19 cellular contexts compared by ENCODE assay signal in the genomic region with DNA sequence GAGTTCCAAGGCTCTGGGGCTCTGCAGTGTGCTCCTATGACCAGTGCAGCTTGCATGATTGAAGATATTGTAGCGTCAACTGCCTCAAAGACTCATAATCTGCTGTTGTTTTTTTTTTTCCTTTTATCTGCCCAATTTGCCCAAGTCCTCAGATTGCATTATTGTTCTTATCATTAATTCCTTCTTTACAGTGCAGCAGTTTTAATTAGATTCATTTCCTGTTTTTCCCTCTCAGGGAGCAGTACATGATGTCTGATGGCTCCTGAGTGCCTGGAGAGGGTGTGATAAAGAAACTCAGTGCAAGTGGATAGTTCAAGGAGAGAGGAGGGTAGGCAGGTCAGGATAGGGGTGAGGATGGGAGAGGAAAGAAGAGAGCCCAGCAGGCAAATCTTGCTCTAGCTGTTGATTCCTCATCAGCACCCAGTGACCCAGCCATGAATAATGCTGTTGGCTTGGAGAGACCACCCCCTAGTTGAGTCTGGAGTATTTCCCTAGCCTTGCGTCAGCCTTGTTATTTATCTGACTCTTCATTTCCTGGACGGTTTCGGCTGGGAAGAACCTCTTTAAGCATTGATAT.
DNase-seq lines count a peak whose midpoint lies in the region; ATAC-seq, FAIRE-seq and TF ChIP-seq lines count a peak whose summit lies in the region.
"Had no signal": no experiment of that assay in that cellular context is flagged by ENCODE, and none has a peak within 500 bp of the region (broad histone marks: within the 10 kb centered on the region; RNA-seq: fewer than 3 reads in every experiment).

No MANE protein-coding gene starts in this region.

- no peak overlapping the region for H2AFZ ChIP-seq in K562 (ENCODE audit: low read depth, low read length)

- H4K20me1 ChIP-seq in K562 (replicated peaks; ENCODE audit: control insufficient read depth, insufficient read depth, low read length): no peaks in the 10 kb centered on the region

- BruUV-seq in K562 (replicated peaks; lab: Mats Ljungman, UMichigan): no TSS peak

- POLR2A ChIA-PET in K562 (lab: Yijun Ruan, JAX): interaction anchor here (0.7 kb wide), 1 partner anchor 1711 kb away, joined by 3 read pairs; no protein-coding TSS in a partner anchor

- in situ Hi-C loops in K562 (cut with MboI): no loop called here

- no peak overlapping the region for H3K4me2 ChIP-seq in K562 (ENCODE audit: insufficient read depth, low read length)

- TF ChIP-seq CTCF in K562 (IDR thresholded peaks at IDR 0.05 in 2 of 3, conservative IDR thresholded peaks at IDR 0.05 in 1 of 3; ENCODE audit: insufficient read depth in 2 of 3, low read depth in 1 of 3, low read length in 3 of 3): no peak
- TF ChIP-seq CTCF in suprapubic skin (IDR thresholded peaks at IDR 0.05): no peak

- DNase-seq in SIG-M5 treated with dmso at 0.1 percent for 504 hours (lab: John Stamatoyannopoulos, UW; ENCODE audit: unreplicated experiment) (peak; percentile 1), SIG-M5 (lab: John Stamatoyannopoulos, UW) (no peak), K562 (ENCODE audit: extremely low read depth in 1 of 4, low spot score in 3 of 4) (peak in 1 of 4 experiments; percentile 41), right cardiac atrium (no peak), suprapubic skin (ENCODE audit: low spot score in 2 of 2) (no peak), COLO829 (ENCODE audit: low spot score) (no peak)
- DNase-seq: dorsolateral prefrontal cortex; GF-D8; NCI-H1048; stimulated activated CD4-positive, alpha-beta T cell treated with anti-CD3 and anti-CD28 coated beads, Interleukin-4, amount 100 ng/mL, for 1 hour; stimulated activated CD8-positive, alpha-beta memory T cell treated with anti-CD3 and anti-CD28 coated beads, Interleukin-4, amount 100 ng/mL, for 48 hours; tibial artery had no signal

- TF ChIP-seq RAD21 in K562 (CRISPR knock-in tag; conservative IDR thresholded peaks at IDR 0.05 in 1 of 2, IDR thresholded peaks at IDR 0.05 in 1 of 2): peak; percentile 27 to 37; a peak in 3 of 4 replicates

- no peaks in the 10 kb centered on the region; a peak in 1 of 5 replicates for H3K27me3 ChIP-seq in K562 (ENCODE audit: control insufficient read depth in 2 of 2, insufficient read depth in 2 of 2, low read length in 2 of 2)
- no peaks in the 10 kb centered on the region for H3K27me3 ChIP-seq in right cardiac atrium (ENCODE audit: control insufficient read depth, insufficient read depth)
- no peaks in the 10 kb centered on the region for H3K27me3 ChIP-seq in suprapubic skin
- H3K27me3 ChIP-seq: dorsolateral prefrontal cortex, tibial artery had no signal

- H3K9me3 ChIP-seq in K562 (replicated peaks; ENCODE audit: control insufficient read depth, insufficient read depth, low read depth, low read length): no peaks in the 10 kb centered on the region
- no peaks in the 10 kb centered on the region for H3K9me3 ChIP-seq in right cardiac atrium (ENCODE audit: control insufficient read depth, low read length)
- no peaks in the 10 kb centered on the region for H3K9me3 ChIP-seq in suprapubic skin
- H3K9me3 ChIP-seq: tibial artery had no signal

- H3K79me2 ChIP-seq in K562 (ENCODE audit: control insufficient read depth, insufficient read depth, low read length): no peaks in the 10 kb centered on the region

- intact Hi-C loops in K562 (cut with micrococcal nuclease): no loop called here
- intact Hi-C loops in right cardiac atrium (cut with DNase I): loop anchor here in 1 of 4 donors (10.0 kb wide), 1 partner anchor 254 kb away; no protein-coding TSS in a partner anchor

- peak; percentile 54; the same call in 1 of the 2 replicates for TF ChIP-seq EP300 in K562 (IDR thresholded peaks at IDR 0.05; ENCODE audit: low read length)
- TF ChIP-seq EP300 in suprapubic skin (IDR thresholded peaks at IDR 0.05): no peak

- H3K4me1 ChIP-seq in K562 (replicated peaks in 1 of 2; ENCODE audit: control insufficient read depth in 2 of 2, insufficient read depth in 2 of 2, low read length in 2 of 2) (peaks cover 7 to 25% of the 10 kb centered on the region in 2 experiments; a peak in 4 of 5 replicates), right cardiac atrium (ENCODE audit: control insufficient read depth, insufficient read depth, low read length) (peaks cover 3% of the 10 kb centered on the region), suprapubic skin (peaks cover 31% of the 10 kb centered on the region)

- CTCF ChIA-PET in K562 (lab: Yijun Ruan, JAX; ENCODE audit: low intra/inter-chr PET ratio): no interaction called here

- no peak overlapping the region for H3K9ac ChIP-seq in K562 (ENCODE audit: insufficient read depth in 1 of 2, low read depth in 2 of 2, low read length in 2 of 2)

- H3K27ac ChIP-seq in K562 (ENCODE audit: extremely low read depth, low read depth, low read length) (no peak overlapping the region; the same call in 2 of the 3 replicates), right cardiac atrium (ENCODE audit: low read length) (peak overlapping the region; percentile 50), suprapubic skin (peak overlapping the region; percentile 11)
- H3K27ac ChIP-seq: dorsolateral prefrontal cortex, tibial artery had no signal

- H3K9me1 ChIP-seq in K562 (ENCODE audit: control insufficient read depth, insufficient read depth, low read length): no peaks in the 10 kb centered on the region

- 16% methylated on average over 4 of the region's 4 CpGs for WGBS in K562 (ENCODE audit: insufficient coverage, low coverage, missing lambda C conversion rate)
- 40% methylated on average over 4 of the region's 4 CpGs for WGBS in right cardiac atrium
- WGBS in suprapubic skin: 72% methylated on average over 4 of the region's 4 CpGs

- no peak for FAIRE-seq in K562 (lab: Jason Lieb, UNC)
- FAIRE-seq: A204.1 had no signal

- peak; percentile 55 for ATAC-seq in K562
- ATAC-seq in right cardiac atrium: peak; percentile 42 to 65
- ATAC-seq in GM18870 (IDR thresholded peaks at IDR 0.05; ENCODE audit: unreplicated experiment): no peak
- ATAC-seq in HG02840 (IDR thresholded peaks at IDR 0.05; ENCODE audit: low FRiP score, unreplicated experiment): no peak
- ATAC-seq: esophagus mucosa, HCT116, WTC11 had no signal

- H3K36me3 ChIP-seq in K562 (ENCODE audit: control insufficient read depth, insufficient read depth, low read length) (no peaks in the 10 kb centered on the region), suprapubic skin (no peaks in the 10 kb centered on the region)
- H3K36me3 ChIP-seq: tibial artery had no signal

- TF ChIP-seq POLR2A in K562 (conservative IDR thresholded peaks at IDR 0.05): no peak
- no peak for TF ChIP-seq POLR2A in suprapubic skin (IDR thresholded peaks at IDR 0.05)

- H3K4me3 ChIP-seq in K562 (no peak overlapping the region), right cardiac atrium (ENCODE audit: low read length) (no peak overlapping the region), suprapubic skin (no peak overlapping the region)
- H3K4me3 ChIP-seq: dorsolateral prefrontal cortex, lung, tibial artery had no signal

TF ChIP-seq in K562, 482 proteins besides CTCF, POLR2A, EP300 and RAD21 (continues in another document):
- TF ChIP-seq ATF7 (IDR thresholded peaks at IDR 0.05) (peak; percentile 38; the same call in 1 of the 2 replicates), ELF4 (CRISPR knock-in tag; IDR thresholded peaks at IDR 0.05) (peak; percentile 54; the same call in 1 of the 2 replicates), ZNF766 (CRISPR knock-in tag; conservative IDR thresholded peaks at IDR 0.05) (peak; percentile 55), TARDBP (IDR thresholded peaks at IDR 0.05) (peak; percentile 36; the same call in 1 of the 2 replicates), CEBPB (tag; IDR thresholded peaks at IDR 0.05) (no peak)
- TF ChIP-seq, protein P1, sequence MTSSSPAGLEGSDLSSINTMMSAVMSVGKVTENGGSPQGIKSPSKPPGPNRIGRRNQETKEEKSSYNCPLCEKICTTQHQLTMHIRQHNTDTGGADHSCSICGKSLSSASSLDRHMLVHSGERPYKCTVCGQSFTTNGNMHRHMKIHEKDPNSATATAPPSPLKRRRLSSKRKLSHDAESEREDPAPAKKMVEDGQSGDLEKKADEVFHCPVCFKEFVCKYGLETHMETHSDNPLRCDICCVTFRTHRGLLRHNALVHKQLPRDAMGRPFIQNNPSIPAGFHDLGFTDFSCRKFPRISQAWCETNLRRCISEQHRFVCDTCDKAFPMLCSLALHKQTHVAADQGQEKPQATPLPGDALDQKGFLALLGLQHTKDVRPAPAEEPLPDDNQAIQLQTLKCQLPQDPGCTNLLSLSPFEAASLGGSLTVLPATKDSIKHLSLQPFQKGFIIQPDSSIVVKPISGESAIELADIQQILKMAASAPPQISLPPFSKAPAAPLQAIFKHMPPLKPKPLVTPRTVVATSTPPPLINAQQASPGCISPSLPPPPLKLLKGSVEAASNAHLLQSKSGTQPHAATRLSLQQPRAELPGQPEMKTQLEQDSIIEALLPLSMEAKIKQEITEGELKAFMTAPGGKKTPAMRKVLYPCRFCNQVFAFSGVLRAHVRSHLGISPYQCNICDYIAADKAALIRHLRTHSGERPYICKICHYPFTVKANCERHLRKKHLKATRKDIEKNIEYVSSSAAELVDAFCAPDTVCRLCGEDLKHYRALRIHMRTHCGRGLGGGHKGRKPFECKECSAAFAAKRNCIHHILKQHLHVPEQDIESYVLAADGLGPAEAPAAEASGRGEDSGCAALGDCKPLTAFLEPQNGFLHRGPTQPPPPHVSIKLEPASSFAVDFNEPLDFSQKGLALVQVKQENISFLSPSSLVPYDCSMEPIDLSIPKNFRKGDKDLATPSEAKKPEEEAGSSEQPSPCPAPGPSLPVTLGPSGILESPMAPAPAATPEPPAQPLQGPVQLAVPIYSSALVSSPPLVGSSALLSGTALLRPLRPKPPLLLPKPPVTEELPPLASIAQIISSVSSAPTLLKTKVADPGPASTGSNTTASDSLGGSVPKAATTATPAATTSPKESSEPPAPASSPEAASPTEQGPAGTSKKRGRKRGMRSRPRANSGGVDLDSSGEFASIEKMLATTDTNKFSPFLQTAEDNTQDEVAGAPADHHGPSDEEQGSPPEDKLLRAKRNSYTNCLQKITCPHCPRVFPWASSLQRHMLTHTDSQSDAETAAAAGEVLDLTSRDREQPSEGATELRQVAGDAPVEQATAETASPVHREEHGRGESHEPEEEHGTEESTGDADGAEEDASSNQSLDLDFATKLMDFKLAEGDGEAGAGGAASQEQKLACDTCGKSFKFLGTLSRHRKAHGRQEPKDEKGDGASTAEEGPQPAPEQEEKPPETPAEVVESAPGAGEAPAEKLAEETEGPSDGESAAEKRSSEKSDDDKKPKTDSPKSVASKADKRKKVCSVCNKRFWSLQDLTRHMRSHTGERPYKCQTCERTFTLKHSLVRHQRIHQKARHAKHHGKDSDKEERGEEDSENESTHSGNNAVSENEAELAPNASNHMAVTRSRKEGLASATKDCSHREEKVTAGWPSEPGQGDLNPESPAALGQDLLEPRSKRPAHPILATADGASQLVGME (CRISPR knock-in tag; IDR thresholded peaks at IDR 0.05): peak; percentile 93

Comparison
In these comparisons a context has a peak if more than half of its experiments do, and no peak if none do; other contexts are left out.
1. ATAC-seq: peak in K562 (single experiment) and right cardiac atrium (2 of 2); none in GM18870 (single experiment) and HG02840 (single experiment).